Comparison of ENCODE assay signal across 19 cellular contexts in the genomic region with DNA sequence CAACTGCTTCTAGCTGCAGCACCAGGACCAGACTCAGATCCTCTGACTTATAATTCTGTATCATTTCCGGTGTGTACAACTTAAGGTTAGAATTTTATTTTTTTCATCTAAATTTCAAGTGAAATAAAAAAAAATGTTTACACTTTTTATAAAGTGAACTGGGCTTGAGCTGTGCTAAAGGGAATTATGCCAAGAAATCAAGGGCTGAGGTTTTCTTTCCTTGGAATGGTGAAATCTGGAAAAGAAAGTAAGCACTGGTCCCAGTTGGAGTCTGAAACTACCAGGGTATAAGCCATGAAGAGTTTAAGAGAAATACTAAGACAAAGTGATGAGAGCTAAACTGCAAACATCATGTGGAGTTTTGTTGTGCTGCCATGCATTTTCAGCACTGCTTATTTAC. TPM values are rescaled to one million over a fixed set of nuclear protein-coding genes. Genes with fewer than 3 reads are reported as not detected.
A peak's percentile ranks its signal among the peaks of the same experiment; 100 is the strongest.
DNase-seq lines count a peak whose midpoint lies in the region; ATAC-seq and TF ChIP-seq lines count a peak whose summit lies in the region.
"Had no signal": no experiment of that assay in that cellular context is flagged by ENCODE, and none has a peak within 500 bp of the region (broad histone marks: within the 10 kb centered on the region; RNA-seq: fewer than 3 reads in every experiment).

No MANE protein-coding gene starts in this region.

- no TSS peak for BruUV-seq in IMR-90 (replicated peaks; lab: Mats Ljungman, UMichigan)

- H2BK15ac ChIP-seq in IMR-90 (ENCODE audit: low read depth, low read length): 0 out of 3 replicates have a peak overlapping the region, but pooled peaks have one; percentile 6

- no peak overlapping the region for H3K18ac ChIP-seq in IMR-90 (ENCODE audit: low read depth, low read length)

- no peak overlapping the region for H4K5ac ChIP-seq in IMR-90 (ENCODE audit: low read depth, low read length)

- H3K56ac ChIP-seq in IMR-90 (ENCODE audit: extremely low read depth, insufficient read depth, low read length): no peak overlapping the region

- 0 out of 2 replicates have a peak overlapping the region, but pooled peaks have one; percentile 51 for H3K14ac ChIP-seq in IMR-90 (replicated peaks; ENCODE audit: low read depth, low read length)

- CTCF ChIA-PET in IMR-90 (lab: Yijun Ruan, JAX): no interaction called here

- H3K4me3 ChIP-seq in IMR-90 (ENCODE audit: insufficient read depth, low read depth, low read length) (no peak overlapping the region), fibroblast of pulmonary artery (replicated peaks; ENCODE audit: low read depth, low read length) (no peak overlapping the region)
- H3K4me3 ChIP-seq: A549, BLaER1, GM12878, GM23338, K562 had no signal

- no CpG with 5 or more reads among the region's 1 CpG for WGBS in IMR-90 (ENCODE audit: extremely low coverage in 2 of 2, insufficient read length in 1 of 2), 2 experiments

- POLR2A ChIA-PET in IMR-90 (lab: Charles Lee; ENCODE audit: unreplicated experiment): interaction anchor here (0.6 kb wide), 1 partner anchor 41 kb away, joined by 8 read pairs; no protein-coding TSS in a partner anchor

- H3K4ac ChIP-seq in IMR-90 (ENCODE audit: low read depth, low read length): peak overlapping the region; percentile 30; the same call in 1 of the 2 replicates

- ATAC-seq in IMR-90 (ENCODE audit: low read depth): no peak; the same call in 1 of the 2 replicates
- ATAC-seq in activated CD4-positive, CD25-positive, alpha-beta regulatory T cell treated with anti-CD3 and anti-CD28 coated beads, Interleukin-2, amount 50 U/mL, for 24 hours: no peak
- ATAC-seq: A549, GM12878, GM23338, K562 had no signal

- peak overlapping the region; percentile 63; the same call in 1 of the 2 replicates for H2AK5ac ChIP-seq in IMR-90 (ENCODE audit: low read depth, low read length)

- no peak for TF ChIP-seq POLR2A in IMR-90 (IDR thresholded peaks at IDR 0.05; ENCODE audit: low read depth, low read length)

- H3K9me3 ChIP-seq in IMR-90 (ENCODE audit: control insufficient read depth, insufficient read depth, low read length): no peaks in the 10 kb centered on the region
- H3K9me3 ChIP-seq: A549, BLaER1, Caco-2 had no signal

- no peak overlapping the region for H3K9ac ChIP-seq in IMR-90 (ENCODE audit: low read depth, low read length)
- H3K9ac ChIP-seq: BLaER1 had no signal

- H2BK20ac ChIP-seq in IMR-90 (ENCODE audit: low read depth, low read length): peak overlapping the region; percentile 46; the same call in 1 of the 2 replicates

- no peak overlapping the region for H3K23ac ChIP-seq in IMR-90 (ENCODE audit: low read depth, low read length)

- no peak for TF ChIP-seq RAD21 in IMR-90 (IDR thresholded peaks at IDR 0.05; ENCODE audit: low read length)

- no peak overlapping the region for H2AFZ ChIP-seq in IMR-90 (replicated peaks; ENCODE audit: low read length, poor library complexity)
- H2AFZ ChIP-seq: GM23338 had no signal

- dilution Hi-C loops in IMR-90 (cut with HindIII; ENCODE audit: low sequenced_read_pairs, unreplicated experiment): no loop called here

- intact Hi-C loops in IMR-90 (cut with micrococcal nuclease): no loop called here

- peak; percentile 13 for DNase-seq in EL
- peak; percentile 40 for DNase-seq in IMR-90
- peak; percentile 23 for DNase-seq in fibroblast of pulmonary artery (ENCODE audit: low read depth)
- DNase-seq in medulla oblongata (ENCODE audit: extremely low spot score): no peak
- no peak for DNase-seq in NCI-H526 (lab: John Stamatoyannopoulos, UW)
- DNase-seq in DMS153 (lab: John Stamatoyannopoulos, UW): no peak
- DNase-seq: AML-193; Caco-2; CD8-positive, alpha-beta memory T cell; DMS53; H7 had no signal

- no peaks in the 10 kb centered on the region; the same call in none of the 2 replicates for H3K27me3 ChIP-seq in IMR-90 (ENCODE audit: control insufficient read depth, insufficient read depth, low read length)
- H3K27me3 ChIP-seq: BLaER1 had no signal

- H3K4me1 ChIP-seq in IMR-90 (ENCODE audit: control insufficient read depth, insufficient read depth, low read length): peaks cover 7% of the 10 kb centered on the region; the same call in 1 of the 2 replicates
- H3K4me1 ChIP-seq: A549, BLaER1 had no signal

- H3K4me2 ChIP-seq in IMR-90 (ENCODE audit: low read depth, low read length): no peak overlapping the region
- H3K4me2 ChIP-seq: A549, BLaER1, GM23338 had no signal

- H3K36me3 ChIP-seq in IMR-90 (ENCODE audit: control insufficient read depth, insufficient read depth, low read length): no peaks in the 10 kb centered on the region
- H3K36me3 ChIP-seq: BLaER1 had no signal

- H2BK120ac ChIP-seq in IMR-90 (ENCODE audit: low read depth, low read length): peak overlapping the region; percentile 69

- no peak overlapping the region for H2AK9ac ChIP-seq in IMR-90 (replicated peaks; ENCODE audit: low read depth, low read length, poor library complexity)

- no peak overlapping the region for H3K27ac ChIP-seq in IMR-90 (ENCODE audit: insufficient read depth, low read length)
- H3K27ac ChIP-seq: A549, BLaER1, HL-60 had no signal

- no peak overlapping the region; a peak in 1 of 4 replicates for H4K8ac ChIP-seq in IMR-90 (ENCODE audit: low read depth in 2 of 2, low read length in 2 of 2)

- 0 out of 2 replicates have a peak, but pooled peaks cover 2% of the 10 kb centered on the region for H3K9me1 ChIP-seq in IMR-90 (ENCODE audit: insufficient read depth, low read length)

- H2BK5ac ChIP-seq in IMR-90 (ENCODE audit: low read depth, low read length, poor library complexity, severe bottlenecking): no peak overlapping the region

- no peaks in the 10 kb centered on the region for H3K79me1 ChIP-seq in IMR-90 (ENCODE audit: low read depth in 1 of 2, low read length in 2 of 2)

- in situ Hi-C loops in IMR-90 (cut with MboI; ENCODE audit: low sequenced_read_pairs): no loop called here

- no peak for TF ChIP-seq CTCF in IMR-90 (conservative IDR thresholded peaks at IDR 0.05; ENCODE audit: low read depth, low read length)
- TF ChIP-seq CTCF in fibroblast of pulmonary artery (IDR thresholded peaks at IDR 0.05; ENCODE audit: low read length, missing control alignments): no peak

- no peak overlapping the region for H4K91ac ChIP-seq in IMR-90 (ENCODE audit: insufficient read depth, low read depth, low read length)

- H4K20me1 ChIP-seq in IMR-90 (ENCODE audit: insufficient read depth, low read length): no peaks in the 10 kb centered on the region
- H4K20me1 ChIP-seq: BLaER1 had no signal

TF ChIP-seq in IMR-90, 13 proteins besides CTCF, POLR2A, EP300 and RAD21:
- TF ChIP-seq RFX5 (IDR thresholded peaks at IDR 0.05; ENCODE audit: low read depth, low read length): no peak
- no peak for TF ChIP-seq MXI1 (IDR thresholded peaks at IDR 0.05; ENCODE audit: borderline replicate concordance, low read depth, low read length)
- TF ChIP-seq MAFK (IDR thresholded peaks at IDR 0.05; ENCODE audit: low read depth, low read length): no peak
- no peak for TF ChIP-seq CEBPB (IDR thresholded peaks at IDR 0.05; ENCODE audit: low read depth, low read length)
- TF ChIP-seq, protein P1, sequence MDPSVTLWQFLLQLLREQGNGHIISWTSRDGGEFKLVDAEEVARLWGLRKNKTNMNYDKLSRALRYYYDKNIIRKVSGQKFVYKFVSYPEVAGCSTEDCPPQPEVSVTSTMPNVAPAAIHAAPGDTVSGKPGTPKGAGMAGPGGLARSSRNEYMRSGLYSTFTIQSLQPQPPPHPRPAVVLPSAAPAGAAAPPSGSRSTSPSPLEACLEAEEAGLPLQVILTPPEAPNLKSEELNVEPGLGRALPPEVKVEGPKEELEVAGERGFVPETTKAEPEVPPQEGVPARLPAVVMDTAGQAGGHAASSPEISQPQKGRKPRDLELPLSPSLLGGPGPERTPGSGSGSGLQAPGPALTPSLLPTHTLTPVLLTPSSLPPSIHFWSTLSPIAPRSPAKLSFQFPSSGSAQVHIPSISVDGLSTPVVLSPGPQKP (IDR thresholded peaks at IDR 0.05; ENCODE audit: borderline replicate concordance, low read depth, low read length): no peak
- no peak for TF ChIP-seq CHD1 (IDR thresholded peaks at IDR 0.05; ENCODE audit: low read depth, low read length)

RNA-seq across cellular contexts. Expression of a gene that starts 21.7 kb away (rescaled TPM):
- 36.4 and 41.1 TPM in 2 replicates for total RNA-seq in IMR-90 (2012; rRNA removed)
- polyA plus RNA-seq in IMR-90 (2012; rRNA removed): 30.8 and 35.1 TPM in 2 replicates
- 41.7 and 98.8 TPM in 2 replicates for polyA plus RNA-seq in IMR-90 (2012; cell fraction: cytosol; rRNA removed)
- 36.3 and 72.0 TPM in 2 replicates for polyA plus RNA-seq in IMR-90 (2012; cell fraction: nucleus; rRNA removed; ENCODE audit: low replicate concordance)
- total RNA-seq: G401 had no signal

Comparison
In these comparisons a context has a peak if more than half of its experiments do, and no peak if none do; other contexts are left out.
1. DNase-seq: peak in EL (single experiment), IMR-90 (single experiment) and fibroblast of pulmonary artery (single experiment); none in medulla oblongata (single experiment), NCI-H526 (0 of 2) and DMS153 (single experiment).